ENCODE assay signal across 9 cellular contexts in genomic region chr5:53456366-53456765, GRCh38.
"Had no signal": no experiment of that assay in that cellular context is flagged by ENCODE, and none has a peak within 500 bp of the region (broad histone marks: within the 10 kb centered on the region; RNA-seq: fewer than 3 reads in every experiment).

No MANE protein-coding gene starts in this region.

- ATAC-seq: HCT116, K562 had no signal

- FAIRE-seq: K562 had no signal

- H3K4me1 ChIP-seq: HAP-1 had no signal

- H3K27ac Mint-ChIP-seq: HFFc6 had no signal

- H3K4me3 Mint-ChIP-seq: HFFc6 had no signal

- H3K4me3 ChIP-seq: HAP-1, K562 had no signal

- H3K36me3 ChIP-seq: HAP-1 had no signal

- H3K9me3 ChIP-seq: HAP-1 had no signal

- DNase-seq: GOT3, H7, HFFc6, IMR-90, KG1 had no signal

- H3K27ac ChIP-seq: HL-60 had no signal
